In genomic region chr10:70672165-70672992, GRCh38 we compare ENCODE assay signal across 9 cellular contexts. TPM values are rescaled to one million over a fixed set of nuclear protein-coding genes. Genes with fewer than 3 reads are reported as not detected.
DNase-seq lines count a peak whose midpoint lies in the region; ATAC-seq, FAIRE-seq and TF ChIP-seq lines count a peak whose summit lies in the region.
"Had no signal": no experiment of that assay in that cellular context is flagged by ENCODE, and none has a peak within 500 bp of the region (broad histone marks: within the 10 kb centered on the region; RNA-seq: fewer than 3 reads in every experiment).

ADAMTS14 (plus strand) TSS chr10:70672506; CDS start chr10:70672803, 297 bp downstream.

- POLR2A ChIA-PET in CD4-positive, alpha-beta memory T cell (lab: Charles Lee; ENCODE audit: partially characterized antibody), result no interaction called here

- intact Hi-C loops in CD4-positive, alpha-beta memory T cell (cut with micrococcal nuclease), result no loop called here

- 0 out of 2 replicates have a peak within 1 kb of the TSS, but pooled peaks have one; percentile 11 for H3K9ac ChIP-seq in HUES48 (ENCODE audit: low read depth, low read length)
- H3K9ac ChIP-seq in neural cell (ENCODE audit: low read length), result no peak within 1 kb of the TSS
- H3K9ac ChIP-seq: KMS-11 had no signal

- H3K4me1 Mint-ChIP-seq in CD4-positive, alpha-beta memory T cell, result peaks cover 4 to 11% (median 8%) of the 10 kb centered on the region in 4 donors

- FAIRE-seq in frontal cortex (lab: Jason Lieb, UNC), result no peak

- H3K4me3 ChIP-seq in CD4-positive, alpha-beta memory T cell (ENCODE audit: low read length in 2 of 2), result no peak within 1 kb of the TSS
- H3K4me3 ChIP-seq in HUES48 (ENCODE audit: low read depth, low read length) (peak within 1 kb of the TSS; percentile 56), neural cell (ENCODE audit: low read length) (peak within 1 kb of the TSS; percentile 56)

- DNase-seq in CD4-positive, alpha-beta memory T cell, result no peak
- peak; percentile 61 for DNase-seq in activated CD8-positive, alpha-beta memory T cell treated with anti-CD3 and anti-CD28 coated beads, Interleukin-2, amount 50 U/mL, for 48 hours
- DNase-seq in frontal cortex (ENCODE audit: low spot score in 2 of 2) (peak; percentile 89 to 94), NK-92 (lab: John Stamatoyannopoulos, UW; ENCODE audit: unreplicated experiment) (no peak)

- no peaks in the 10 kb centered on the region for H3F3A ChIP-seq in neural cell (ENCODE audit: insufficient read depth, low read length, poor library complexity, severe bottlenecking)

- no peaks in the 10 kb centered on the region for H3K9me3 ChIP-seq in CD4-positive, alpha-beta memory T cell (ENCODE audit: control insufficient read depth in 1 of 2, low read length in 2 of 2)
- H3K9me3 ChIP-seq in HUES48 (ENCODE audit: control insufficient read depth, insufficient read depth, low read length) (peaks cover 10% of the 10 kb centered on the region; the same call in 1 of the 2 replicates), neural cell (ENCODE audit: low read length) (no peaks in the 10 kb centered on the region)

- H3K36me3 Mint-ChIP-seq in CD4-positive, alpha-beta memory T cell, result no peaks in the 10 kb centered on the region

- H3K4me2 ChIP-seq in neural cell (ENCODE audit: low read length), result no peak within 1 kb of the TSS
- H3K4me2 ChIP-seq: KMS-11 had no signal

- peaks cover 5% of the 10 kb centered on the region for H3K27me3 ChIP-seq in CD4-positive, alpha-beta memory T cell (ENCODE audit: insufficient read depth, low read length)
- H3K27me3 ChIP-seq in HUES48 (ENCODE audit: control insufficient read depth, insufficient read depth, low read length), result peaks cover 29% of the 10 kb centered on the region
- peaks cover 29% of the 10 kb centered on the region for H3K27me3 ChIP-seq in neural cell (ENCODE audit: insufficient read depth, low read depth, low read length)

- H3K79me2 ChIP-seq in neural cell (replicated peaks; ENCODE audit: insufficient read depth, low read length), result no peaks in the 10 kb centered on the region

- no peaks in the 10 kb centered on the region for H4K20me1 ChIP-seq in neural cell (ENCODE audit: insufficient read depth)

- TF ChIP-seq RAD21 in neural cell (conservative IDR thresholded peaks at IDR 0.05), result no peak

- no peak for TF ChIP-seq EP300 in neural cell (conservative IDR thresholded peaks at IDR 0.05; ENCODE audit: poor library complexity, severe bottlenecking)

- H3K36me3 ChIP-seq in CD4-positive, alpha-beta memory T cell (ENCODE audit: insufficient read depth, low read length), result no peaks in the 10 kb centered on the region
- H3K36me3 ChIP-seq in HUES48 (ENCODE audit: control insufficient read depth, insufficient read depth, low read length), result no peaks in the 10 kb centered on the region
- no peaks in the 10 kb centered on the region for H3K36me3 ChIP-seq in neural cell (ENCODE audit: insufficient read depth, low read length)

- peaks cover 25 to 31% of the 10 kb centered on the region in 2 donors for H3K27me3 Mint-ChIP-seq in CD4-positive, alpha-beta memory T cell

- H3K9me2 ChIP-seq in neural cell (ENCODE audit: insufficient read depth, low read length), result no peaks in the 10 kb centered on the region

- no peak within 1 kb of the TSS for H2AFZ ChIP-seq in neural cell (ENCODE audit: low read depth, low read length)

- no peak for ATAC-seq in GM18858 (IDR thresholded peaks at IDR 0.05; ENCODE audit: unreplicated experiment)
- no peak for ATAC-seq in HG03378 (IDR thresholded peaks at IDR 0.05; ENCODE audit: unreplicated experiment)

- no peak within 1 kb of the TSS for H3K27ac Mint-ChIP-seq in CD4-positive, alpha-beta memory T cell

- no peak for TF ChIP-seq CTCF in neural cell (IDR thresholded peaks at IDR 0.05; ENCODE audit: poor library complexity, severe bottlenecking)

- no peaks in the 10 kb centered on the region for H3K4me1 ChIP-seq in CD4-positive, alpha-beta memory T cell (ENCODE audit: insufficient read depth, low read length)
- H3K4me1 ChIP-seq in HUES48 (ENCODE audit: control insufficient read depth, insufficient read depth, low read length), result peaks cover 8% of the 10 kb centered on the region; the same call in 1 of the 2 replicates

- CTCF ChIA-PET in CD4-positive, alpha-beta memory T cell (lab: Charles Lee; ENCODE audit: partially characterized antibody), result no interaction called here

- H3K4me3 Mint-ChIP-seq in CD4-positive, alpha-beta memory T cell, result peak within 1 kb of the TSS in 7 of 8 donors; percentile 28 to 70 (median 62)

- H3K27ac ChIP-seq in CD4-positive, alpha-beta memory T cell (ENCODE audit: low read depth, low read length), result no peak within 1 kb of the TSS
- H3K27ac ChIP-seq in HUES48 (ENCODE audit: low read depth, low read length), result no peak within 1 kb of the TSS
- H3K27ac ChIP-seq in neural cell (ENCODE audit: low read length), result no peak within 1 kb of the TSS
- H3K27ac ChIP-seq: KMS-11 had no signal

- peaks cover 0 to 4% (median 0%) of the 10 kb centered on the region in 8 donors for H3K9me3 Mint-ChIP-seq in CD4-positive, alpha-beta memory T cell

TF ChIP-seq in neural cell, 6 proteins besides CTCF, POLR2A, EP300 and RAD21:
- TF ChIP-seq EZH2 (IDR thresholded peaks at IDR 0.05; ENCODE audit: borderline replicate concordance, insufficient read depth, low read length, poor library complexity, severe bottlenecking) (no peak), SMC3 (conservative IDR thresholded peaks at IDR 0.05; ENCODE audit: poor library complexity) (no peak)

RNA-seq across cellular contexts. Expression of gene ADAMTS14, which starts in this region (rescaled TPM):
- total RNA-seq in CD4-positive, alpha-beta memory T cell, result not detected
- not detected for polyA plus RNA-seq in CD4-positive, alpha-beta memory T cell
- total RNA-seq in frontal cortex, result 0.41 TPM
- polyA plus RNA-seq in neural cell, result 0.04 TPM in 1 of 2 replicates, not detected in the other
- polyA minus RNA-seq in neural cell, result not detected in 2 replicates

Comparison
In these comparisons a context has a peak if more than half of its experiments do, and no peak if none do; other contexts are left out.
1. Peak in DNase-seq in frontal cortex; RNA of the gene not detected or under 1 TPM.
2. H3K4me3 ChIP-seq: peak in HUES48 (single experiment) and neural cell (single experiment); none in CD4-positive, alpha-beta memory T cell (0 of 2).